1 cellular context compared by ENCODE assay signal in genomic region chr9:21402387-21403247, GRCh38.
A peak's percentile ranks its signal among the peaks of the same experiment; 100 is the strongest.
TF ChIP-seq lines count a peak whose summit lies in the region.

No MANE protein-coding gene starts in this region.

TF ChIP-seq in HEK293, 187 proteins besides CTCF, POLR2A, EP300 and RAD21 (continued from another document):
- TF ChIP-seq, protein P1, sequence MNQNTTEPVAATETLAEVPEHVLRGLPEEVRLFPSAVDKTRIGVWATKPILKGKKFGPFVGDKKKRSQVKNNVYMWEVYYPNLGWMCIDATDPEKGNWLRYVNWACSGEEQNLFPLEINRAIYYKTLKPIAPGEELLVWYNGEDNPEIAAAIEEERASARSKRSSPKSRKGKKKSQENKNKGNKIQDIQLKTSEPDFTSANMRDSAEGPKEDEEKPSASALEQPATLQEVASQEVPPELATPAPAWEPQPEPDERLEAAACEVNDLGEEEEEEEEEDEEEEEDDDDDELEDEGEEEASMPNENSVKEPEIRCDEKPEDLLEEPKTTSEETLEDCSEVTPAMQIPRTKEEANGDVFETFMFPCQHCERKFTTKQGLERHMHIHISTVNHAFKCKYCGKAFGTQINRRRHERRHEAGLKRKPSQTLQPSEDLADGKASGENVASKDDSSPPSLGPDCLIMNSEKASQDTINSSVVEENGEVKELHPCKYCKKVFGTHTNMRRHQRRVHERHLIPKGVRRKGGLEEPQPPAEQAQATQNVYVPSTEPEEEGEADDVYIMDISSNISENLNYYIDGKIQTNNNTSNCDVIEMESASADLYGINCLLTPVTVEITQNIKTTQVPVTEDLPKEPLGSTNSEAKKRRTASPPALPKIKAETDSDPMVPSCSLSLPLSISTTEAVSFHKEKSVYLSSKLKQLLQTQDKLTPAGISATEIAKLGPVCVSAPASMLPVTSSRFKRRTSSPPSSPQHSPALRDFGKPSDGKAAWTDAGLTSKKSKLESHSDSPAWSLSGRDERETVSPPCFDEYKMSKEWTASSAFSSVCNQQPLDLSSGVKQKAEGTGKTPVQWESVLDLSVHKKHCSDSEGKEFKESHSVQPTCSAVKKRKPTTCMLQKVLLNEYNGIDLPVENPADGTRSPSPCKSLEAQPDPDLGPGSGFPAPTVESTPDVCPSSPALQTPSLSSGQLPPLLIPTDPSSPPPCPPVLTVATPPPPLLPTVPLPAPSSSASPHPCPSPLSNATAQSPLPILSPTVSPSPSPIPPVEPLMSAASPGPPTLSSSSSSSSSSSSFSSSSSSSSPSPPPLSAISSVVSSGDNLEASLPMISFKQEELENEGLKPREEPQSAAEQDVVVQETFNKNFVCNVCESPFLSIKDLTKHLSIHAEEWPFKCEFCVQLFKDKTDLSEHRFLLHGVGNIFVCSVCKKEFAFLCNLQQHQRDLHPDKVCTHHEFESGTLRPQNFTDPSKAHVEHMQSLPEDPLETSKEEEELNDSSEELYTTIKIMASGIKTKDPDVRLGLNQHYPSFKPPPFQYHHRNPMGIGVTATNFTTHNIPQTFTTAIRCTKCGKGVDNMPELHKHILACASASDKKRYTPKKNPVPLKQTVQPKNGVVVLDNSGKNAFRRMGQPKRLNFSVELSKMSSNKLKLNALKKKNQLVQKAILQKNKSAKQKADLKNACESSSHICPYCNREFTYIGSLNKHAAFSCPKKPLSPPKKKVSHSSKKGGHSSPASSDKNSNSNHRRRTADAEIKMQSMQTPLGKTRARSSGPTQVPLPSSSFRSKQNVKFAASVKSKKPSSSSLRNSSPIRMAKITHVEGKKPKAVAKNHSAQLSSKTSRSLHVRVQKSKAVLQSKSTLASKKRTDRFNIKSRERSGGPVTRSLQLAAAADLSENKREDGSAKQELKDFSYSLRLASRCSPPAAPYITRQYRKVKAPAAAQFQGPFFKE (tag by site-specific recombination; IDR thresholded peaks at IDR 0.05; ENCODE audit: borderline replicate concordance) = no peak
- TF ChIP-seq ZNF335 (tag by site-specific recombination; conservative IDR thresholded peaks at IDR 0.05) = peak; percentile 65
- TF ChIP-seq PRDM10 (tag by site-specific recombination; IDR thresholded peaks at IDR 0.05) = no peak
- no peak for TF ChIP-seq ZNF221 (tag by site-specific recombination; IDR thresholded peaks at IDR 0.05; ENCODE audit: borderline replicate concordance)
- TF ChIP-seq, protein P2, sequence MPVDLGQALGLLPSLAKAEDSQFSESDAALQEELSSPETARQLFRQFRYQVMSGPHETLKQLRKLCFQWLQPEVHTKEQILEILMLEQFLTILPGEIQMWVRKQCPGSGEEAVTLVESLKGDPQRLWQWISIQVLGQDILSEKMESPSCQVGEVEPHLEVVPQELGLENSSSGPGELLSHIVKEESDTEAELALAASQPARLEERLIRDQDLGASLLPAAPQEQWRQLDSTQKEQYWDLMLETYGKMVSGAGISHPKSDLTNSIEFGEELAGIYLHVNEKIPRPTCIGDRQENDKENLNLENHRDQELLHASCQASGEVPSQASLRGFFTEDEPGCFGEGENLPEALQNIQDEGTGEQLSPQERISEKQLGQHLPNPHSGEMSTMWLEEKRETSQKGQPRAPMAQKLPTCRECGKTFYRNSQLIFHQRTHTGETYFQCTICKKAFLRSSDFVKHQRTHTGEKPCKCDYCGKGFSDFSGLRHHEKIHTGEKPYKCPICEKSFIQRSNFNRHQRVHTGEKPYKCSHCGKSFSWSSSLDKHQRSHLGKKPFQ (tag by site-specific recombination; IDR thresholded peaks at IDR 0.05) = no peak
- TF ChIP-seq, protein P3, sequence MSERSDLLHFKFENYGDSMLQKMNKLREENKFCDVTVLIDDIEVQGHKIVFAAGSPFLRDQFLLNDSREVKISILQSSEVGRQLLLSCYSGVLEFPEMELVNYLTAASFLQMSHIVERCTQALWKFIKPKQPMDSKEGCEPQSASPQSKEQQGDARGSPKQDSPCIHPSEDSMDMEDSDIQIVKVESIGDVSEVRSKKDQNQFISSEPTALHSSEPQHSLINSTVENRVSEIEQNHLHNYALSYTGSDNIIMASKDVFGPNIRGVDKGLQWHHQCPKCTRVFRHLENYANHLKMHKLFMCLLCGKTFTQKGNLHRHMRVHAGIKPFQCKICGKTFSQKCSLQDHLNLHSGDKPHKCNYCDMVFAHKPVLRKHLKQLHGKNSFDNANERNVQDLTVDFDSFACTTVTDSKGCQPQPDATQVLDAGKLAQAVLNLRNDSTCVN (tag by site-specific recombination; optimal IDR thresholded peaks at IDR 0.05) = peak; percentile 47
